ENCODE assay signal across 2 cellular contexts in the genomic region with DNA sequence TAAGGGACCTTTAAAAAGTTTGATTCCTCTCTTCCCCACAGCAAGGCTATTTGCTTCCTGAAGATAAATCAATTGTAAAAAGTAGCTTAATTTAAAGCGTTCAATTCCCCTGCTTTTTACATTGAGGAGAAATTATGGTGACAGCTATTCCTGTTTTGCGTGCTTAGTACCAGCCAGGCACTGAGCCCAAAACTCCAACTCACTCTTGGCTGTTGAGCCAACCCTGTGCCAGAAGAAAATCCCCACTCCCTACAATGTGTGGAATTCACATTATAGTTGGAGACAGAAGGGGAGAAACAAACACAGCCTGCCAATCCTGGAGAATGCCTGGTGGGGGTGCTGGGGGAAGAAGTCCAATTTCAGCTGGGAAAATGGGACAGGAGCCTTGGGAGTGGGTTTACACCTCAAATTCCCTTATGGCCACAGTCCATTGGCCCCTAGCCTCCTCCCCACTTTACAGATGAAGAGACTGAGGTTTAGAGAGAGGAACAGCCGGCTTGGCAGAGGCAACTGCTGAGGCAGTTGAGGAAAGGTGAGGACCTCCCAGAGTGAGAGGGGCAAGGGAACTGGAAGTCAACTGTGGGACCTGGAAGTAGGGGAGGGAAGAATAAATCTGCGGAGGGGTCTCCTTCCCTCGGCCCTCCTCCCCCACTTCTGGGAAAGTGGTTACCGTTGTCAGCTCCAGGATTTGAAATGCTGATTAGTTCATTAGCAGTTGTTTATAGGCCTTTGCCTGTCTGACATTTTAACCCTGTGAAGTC.
A peak's percentile ranks its signal among the peaks of the same experiment; 100 is the strongest.
TF ChIP-seq lines count a peak whose summit lies in the region.

No MANE protein-coding gene starts in this region.

TF ChIP-seq in A549, 52 proteins besides CTCF, POLR2A, EP300 and RAD21:
- TF ChIP-seq, protein P1, sequence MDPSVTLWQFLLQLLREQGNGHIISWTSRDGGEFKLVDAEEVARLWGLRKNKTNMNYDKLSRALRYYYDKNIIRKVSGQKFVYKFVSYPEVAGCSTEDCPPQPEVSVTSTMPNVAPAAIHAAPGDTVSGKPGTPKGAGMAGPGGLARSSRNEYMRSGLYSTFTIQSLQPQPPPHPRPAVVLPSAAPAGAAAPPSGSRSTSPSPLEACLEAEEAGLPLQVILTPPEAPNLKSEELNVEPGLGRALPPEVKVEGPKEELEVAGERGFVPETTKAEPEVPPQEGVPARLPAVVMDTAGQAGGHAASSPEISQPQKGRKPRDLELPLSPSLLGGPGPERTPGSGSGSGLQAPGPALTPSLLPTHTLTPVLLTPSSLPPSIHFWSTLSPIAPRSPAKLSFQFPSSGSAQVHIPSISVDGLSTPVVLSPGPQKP (IDR thresholded peaks at IDR 0.05; ENCODE audit: low read depth, low read length) = no peak
- no peak for TF ChIP-seq SMC3 (IDR thresholded peaks at IDR 0.05)
- TF ChIP-seq, protein P2, sequence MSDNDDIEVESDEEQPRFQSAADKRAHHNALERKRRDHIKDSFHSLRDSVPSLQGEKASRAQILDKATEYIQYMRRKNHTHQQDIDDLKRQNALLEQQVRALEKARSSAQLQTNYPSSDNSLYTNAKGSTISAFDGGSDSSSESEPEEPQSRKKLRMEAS (IDR thresholded peaks at IDR 0.05) = no peak
- TF ChIP-seq FOXS1 (CRISPR knock-in tag; IDR thresholded peaks at IDR 0.05) = no peak
- TF ChIP-seq JUN (IDR thresholded peaks at IDR 0.05) = no peak
- no peak for TF ChIP-seq EHMT2 (IDR thresholded peaks at IDR 0.05; ENCODE audit: low read depth)
- no peak for TF ChIP-seq MYC (IDR thresholded peaks at IDR 0.05; ENCODE audit: borderline replicate concordance, low read length)
- TF ChIP-seq HOXB13 (CRISPR knock-in tag; IDR thresholded peaks at IDR 0.05; ENCODE audit: low read depth) = no peak

TF ChIP-seq in H1, 55 proteins besides CTCF, POLR2A, EP300 and RAD21 (continues in another document):
- TF ChIP-seq GABPA (IDR thresholded peaks at IDR 0.05; ENCODE audit: borderline replicate concordance, insufficient read depth, low read length) = no peak
- TF ChIP-seq ZNF274 (IDR thresholded peaks at IDR 0.05; ENCODE audit: borderline replicate concordance, extremely low read depth, low read length) = no peak
- no peak for TF ChIP-seq MAFK (IDR thresholded peaks at IDR 0.05; ENCODE audit: low read depth, low read length)
- no peak for TF ChIP-seq CBX8 (IDR thresholded peaks at IDR 0.05; ENCODE audit: borderline replicate concordance, low read depth, low read length)
- TF ChIP-seq BRCA1 (IDR thresholded peaks at IDR 0.05; ENCODE audit: low read depth, low read length) = no peak
- TF ChIP-seq YY1 (IDR thresholded peaks at IDR 0.05; ENCODE audit: low read depth, low read length) = peak; percentile 19; the same call in 1 of the 2 replicates
- TF ChIP-seq TAF1 (IDR thresholded peaks at IDR 0.05; ENCODE audit: low read depth, low read length) = no peak
- TF ChIP-seq ASH2L (IDR thresholded peaks at IDR 0.05; ENCODE audit: low read length) = peak; percentile 71
- TF ChIP-seq, protein P3, sequence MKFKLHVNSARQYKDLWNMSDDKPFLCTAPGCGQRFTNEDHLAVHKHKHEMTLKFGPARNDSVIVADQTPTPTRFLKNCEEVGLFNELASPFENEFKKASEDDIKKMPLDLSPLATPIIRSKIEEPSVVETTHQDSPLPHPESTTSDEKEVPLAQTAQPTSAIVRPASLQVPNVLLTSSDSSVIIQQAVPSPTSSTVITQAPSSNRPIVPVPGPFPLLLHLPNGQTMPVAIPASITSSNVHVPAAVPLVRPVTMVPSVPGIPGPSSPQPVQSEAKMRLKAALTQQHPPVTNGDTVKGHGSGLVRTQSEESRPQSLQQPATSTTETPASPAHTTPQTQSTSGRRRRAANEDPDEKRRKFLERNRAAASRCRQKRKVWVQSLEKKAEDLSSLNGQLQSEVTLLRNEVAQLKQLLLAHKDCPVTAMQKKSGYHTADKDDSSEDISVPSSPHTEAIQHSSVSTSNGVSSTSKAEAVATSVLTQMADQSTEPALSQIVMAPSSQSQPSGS (IDR thresholded peaks at IDR 0.05; ENCODE audit: low read length) = peak; percentile 25
- TF ChIP-seq RXRA (IDR thresholded peaks at IDR 0.05; ENCODE audit: insufficient read depth, low read depth, low read length) = no peak
- TF ChIP-seq NANOG (IDR thresholded peaks at IDR 0.05; ENCODE audit: insufficient read depth, low read depth, low read length, poor library complexity, severe bottlenecking) = peak; percentile 47
- TF ChIP-seq, protein P4, sequence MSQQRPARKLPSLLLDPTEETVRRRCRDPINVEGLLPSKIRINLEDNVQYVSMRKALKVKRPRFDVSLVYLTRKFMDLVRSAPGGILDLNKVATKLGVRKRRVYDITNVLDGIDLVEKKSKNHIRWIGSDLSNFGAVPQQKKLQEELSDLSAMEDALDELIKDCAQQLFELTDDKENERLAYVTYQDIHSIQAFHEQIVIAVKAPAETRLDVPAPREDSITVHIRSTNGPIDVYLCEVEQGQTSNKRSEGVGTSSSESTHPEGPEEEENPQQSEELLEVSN (IDR thresholded peaks at IDR 0.05) = no peak
- peak; percentile 64; the same call in 1 of the 2 replicates for TF ChIP-seq SP1 (IDR thresholded peaks at IDR 0.05; ENCODE audit: low read depth, low read length)
- no peak for TF ChIP-seq PHF8 (conservative IDR thresholded peaks at IDR 0.05; ENCODE audit: low read depth, low read length)
- TF ChIP-seq SIX5 (IDR thresholded peaks at IDR 0.05; ENCODE audit: low read depth, low read length) = no peak
- no peak for TF ChIP-seq RNF2 (IDR thresholded peaks at IDR 0.05; ENCODE audit: borderline replicate concordance, low read depth, low read length, missing control alignments, poor library complexity, severe bottlenecking)
- no peak for TF ChIP-seq KDM5A (IDR thresholded peaks at IDR 0.05; ENCODE audit: low read length)
- TF ChIP-seq CBX5 (IDR thresholded peaks at IDR 0.05; ENCODE audit: low read depth, low read length) = no peak
- no peak for TF ChIP-seq BCL11A (IDR thresholded peaks at IDR 0.05; ENCODE audit: low read depth in 2 of 2, low read length in 2 of 2)
- TF ChIP-seq EGR1 (IDR thresholded peaks at IDR 0.05; ENCODE audit: borderline replicate concordance, low read depth, low read length) = peak; percentile 74; the same call in 1 of the 2 replicates
- TF ChIP-seq NRF1 (IDR thresholded peaks at IDR 0.05; ENCODE audit: low read depth, low read length) = no peak
- TF ChIP-seq EZH2 (IDR thresholded peaks at IDR 0.05; ENCODE audit: low read depth, low read length, severe bottlenecking) = no peak
- no peak for TF ChIP-seq TCF12 (IDR thresholded peaks at IDR 0.05; ENCODE audit: low read depth, low read length)
- TF ChIP-seq TAF7 (optimal IDR thresholded peaks at IDR 0.05; ENCODE audit: borderline replicate concordance, low read depth, low read length) = no peak
- TF ChIP-seq SRF (IDR thresholded peaks at IDR 0.05; ENCODE audit: low read depth, low read length) = no peak
- TF ChIP-seq, protein P5, sequence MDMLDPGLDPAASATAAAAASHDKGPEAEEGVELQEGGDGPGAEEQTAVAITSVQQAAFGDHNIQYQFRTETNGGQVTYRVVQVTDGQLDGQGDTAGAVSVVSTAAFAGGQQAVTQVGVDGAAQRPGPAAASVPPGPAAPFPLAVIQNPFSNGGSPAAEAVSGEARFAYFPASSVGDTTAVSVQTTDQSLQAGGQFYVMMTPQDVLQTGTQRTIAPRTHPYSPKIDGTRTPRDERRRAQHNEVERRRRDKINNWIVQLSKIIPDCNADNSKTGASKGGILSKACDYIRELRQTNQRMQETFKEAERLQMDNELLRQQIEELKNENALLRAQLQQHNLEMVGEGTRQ (IDR thresholded peaks at IDR 0.05; ENCODE audit: low read length) = no peak
- no peak for TF ChIP-seq SP2 (IDR thresholded peaks at IDR 0.05; ENCODE audit: low read length)
- no peak for TF ChIP-seq SIRT6 (IDR thresholded peaks at IDR 0.05; ENCODE audit: low read length)
- TF ChIP-seq CEBPB (IDR thresholded peaks at IDR 0.05; ENCODE audit: low read depth, low read length) = no peak
- no peak for TF ChIP-seq SAP30 (IDR thresholded peaks at IDR 0.05; ENCODE audit: insufficient read depth, insufficient replicate concordance, low read length)
- TF ChIP-seq, protein P2 (IDR thresholded peaks at IDR 0.05) = 0 out of 2 replicates have a peak, but pooled peaks have one; percentile 5
- no peak; the same call in 1 of the 2 replicates for TF ChIP-seq POU5F1 (IDR thresholded peaks at IDR 0.05; ENCODE audit: low read depth, low read length)
- TF ChIP-seq, protein P6, sequence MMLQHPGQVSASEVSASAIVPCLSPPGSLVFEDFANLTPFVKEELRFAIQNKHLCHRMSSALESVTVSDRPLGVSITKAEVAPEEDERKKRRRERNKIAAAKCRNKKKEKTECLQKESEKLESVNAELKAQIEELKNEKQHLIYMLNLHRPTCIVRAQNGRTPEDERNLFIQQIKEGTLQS (IDR thresholded peaks at IDR 0.05; ENCODE audit: insufficient read depth, low read depth, low read length) = no peak
- TF ChIP-seq CTBP2 (IDR thresholded peaks at IDR 0.05; ENCODE audit: borderline replicate concordance, insufficient read depth, insufficient read length, low read length) = no peak
- TF ChIP-seq RBBP5 (IDR thresholded peaks at IDR 0.05; ENCODE audit: borderline replicate concordance, low read depth, low read length) = no peak
- TF ChIP-seq, protein P7, sequence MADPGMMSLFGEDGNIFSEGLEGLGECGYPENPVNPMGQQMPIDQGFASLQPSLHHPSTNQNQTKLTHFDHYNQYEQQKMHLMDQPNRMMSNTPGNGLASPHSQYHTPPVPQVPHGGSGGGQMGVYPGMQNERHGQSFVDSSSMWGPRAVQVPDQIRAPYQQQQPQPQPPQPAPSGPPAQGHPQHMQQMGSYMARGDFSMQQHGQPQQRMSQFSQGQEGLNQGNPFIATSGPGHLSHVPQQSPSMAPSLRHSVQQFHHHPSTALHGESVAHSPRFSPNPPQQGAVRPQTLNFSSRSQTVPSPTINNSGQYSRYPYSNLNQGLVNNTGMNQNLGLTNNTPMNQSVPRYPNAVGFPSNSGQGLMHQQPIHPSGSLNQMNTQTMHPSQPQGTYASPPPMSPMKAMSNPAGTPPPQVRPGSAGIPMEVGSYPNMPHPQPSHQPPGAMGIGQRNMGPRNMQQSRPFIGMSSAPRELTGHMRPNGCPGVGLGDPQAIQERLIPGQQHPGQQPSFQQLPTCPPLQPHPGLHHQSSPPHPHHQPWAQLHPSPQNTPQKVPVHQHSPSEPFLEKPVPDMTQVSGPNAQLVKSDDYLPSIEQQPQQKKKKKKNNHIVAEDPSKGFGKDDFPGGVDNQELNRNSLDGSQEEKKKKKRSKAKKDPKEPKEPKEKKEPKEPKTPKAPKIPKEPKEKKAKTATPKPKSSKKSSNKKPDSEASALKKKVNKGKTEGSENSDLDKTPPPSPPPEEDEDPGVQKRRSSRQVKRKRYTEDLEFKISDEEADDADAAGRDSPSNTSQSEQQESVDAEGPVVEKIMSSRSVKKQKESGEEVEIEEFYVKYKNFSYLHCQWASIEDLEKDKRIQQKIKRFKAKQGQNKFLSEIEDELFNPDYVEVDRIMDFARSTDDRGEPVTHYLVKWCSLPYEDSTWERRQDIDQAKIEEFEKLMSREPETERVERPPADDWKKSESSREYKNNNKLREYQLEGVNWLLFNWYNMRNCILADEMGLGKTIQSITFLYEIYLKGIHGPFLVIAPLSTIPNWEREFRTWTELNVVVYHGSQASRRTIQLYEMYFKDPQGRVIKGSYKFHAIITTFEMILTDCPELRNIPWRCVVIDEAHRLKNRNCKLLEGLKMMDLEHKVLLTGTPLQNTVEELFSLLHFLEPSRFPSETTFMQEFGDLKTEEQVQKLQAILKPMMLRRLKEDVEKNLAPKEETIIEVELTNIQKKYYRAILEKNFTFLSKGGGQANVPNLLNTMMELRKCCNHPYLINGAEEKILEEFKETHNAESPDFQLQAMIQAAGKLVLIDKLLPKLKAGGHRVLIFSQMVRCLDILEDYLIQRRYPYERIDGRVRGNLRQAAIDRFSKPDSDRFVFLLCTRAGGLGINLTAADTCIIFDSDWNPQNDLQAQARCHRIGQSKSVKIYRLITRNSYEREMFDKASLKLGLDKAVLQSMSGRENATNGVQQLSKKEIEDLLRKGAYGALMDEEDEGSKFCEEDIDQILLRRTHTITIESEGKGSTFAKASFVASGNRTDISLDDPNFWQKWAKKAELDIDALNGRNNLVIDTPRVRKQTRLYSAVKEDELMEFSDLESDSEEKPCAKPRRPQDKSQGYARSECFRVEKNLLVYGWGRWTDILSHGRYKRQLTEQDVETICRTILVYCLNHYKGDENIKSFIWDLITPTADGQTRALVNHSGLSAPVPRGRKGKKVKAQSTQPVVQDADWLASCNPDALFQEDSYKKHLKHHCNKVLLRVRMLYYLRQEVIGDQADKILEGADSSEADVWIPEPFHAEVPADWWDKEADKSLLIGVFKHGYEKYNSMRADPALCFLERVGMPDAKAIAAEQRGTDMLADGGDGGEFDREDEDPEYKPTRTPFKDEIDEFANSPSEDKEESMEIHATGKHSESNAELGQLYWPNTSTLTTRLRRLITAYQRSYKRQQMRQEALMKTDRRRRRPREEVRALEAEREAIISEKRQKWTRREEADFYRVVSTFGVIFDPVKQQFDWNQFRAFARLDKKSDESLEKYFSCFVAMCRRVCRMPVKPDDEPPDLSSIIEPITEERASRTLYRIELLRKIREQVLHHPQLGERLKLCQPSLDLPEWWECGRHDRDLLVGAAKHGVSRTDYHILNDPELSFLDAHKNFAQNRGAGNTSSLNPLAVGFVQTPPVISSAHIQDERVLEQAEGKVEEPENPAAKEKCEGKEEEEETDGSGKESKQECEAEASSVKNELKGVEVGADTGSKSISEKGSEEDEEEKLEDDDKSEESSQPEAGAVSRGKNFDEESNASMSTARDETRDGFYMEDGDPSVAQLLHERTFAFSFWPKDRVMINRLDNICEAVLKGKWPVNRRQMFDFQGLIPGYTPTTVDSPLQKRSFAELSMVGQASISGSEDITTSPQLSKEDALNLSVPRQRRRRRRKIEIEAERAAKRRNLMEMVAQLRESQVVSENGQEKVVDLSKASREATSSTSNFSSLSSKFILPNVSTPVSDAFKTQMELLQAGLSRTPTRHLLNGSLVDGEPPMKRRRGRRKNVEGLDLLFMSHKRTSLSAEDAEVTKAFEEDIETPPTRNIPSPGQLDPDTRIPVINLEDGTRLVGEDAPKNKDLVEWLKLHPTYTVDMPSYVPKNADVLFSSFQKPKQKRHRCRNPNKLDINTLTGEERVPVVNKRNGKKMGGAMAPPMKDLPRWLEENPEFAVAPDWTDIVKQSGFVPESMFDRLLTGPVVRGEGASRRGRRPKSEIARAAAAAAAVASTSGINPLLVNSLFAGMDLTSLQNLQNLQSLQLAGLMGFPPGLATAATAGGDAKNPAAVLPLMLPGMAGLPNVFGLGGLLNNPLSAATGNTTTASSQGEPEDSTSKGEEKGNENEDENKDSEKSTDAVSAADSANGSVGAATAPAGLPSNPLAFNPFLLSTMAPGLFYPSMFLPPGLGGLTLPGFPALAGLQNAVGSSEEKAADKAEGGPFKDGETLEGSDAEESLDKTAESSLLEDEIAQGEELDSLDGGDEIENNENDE (IDR thresholded peaks at IDR 0.05; ENCODE audit: insufficient replicate concordance, low read length) = no peak
- no peak for TF ChIP-seq RFX5 (IDR thresholded peaks at IDR 0.05; ENCODE audit: borderline replicate concordance, low read depth, low read length)
- TF ChIP-seq TBP (IDR thresholded peaks at IDR 0.05; ENCODE audit: low read depth, low read length) = 0 out of 2 replicates have a peak, but pooled peaks have one; percentile 22
- no peak; the same call in 1 of the 2 replicates for TF ChIP-seq JUND (IDR thresholded peaks at IDR 0.05; ENCODE audit: low read length)
- TF ChIP-seq BACH1 (IDR thresholded peaks at IDR 0.05; ENCODE audit: low read length) = no peak
- no peak for TF ChIP-seq CREB1 (IDR thresholded peaks at IDR 0.05)
- no peak for TF ChIP-seq CHD1 (IDR thresholded peaks at IDR 0.05; ENCODE audit: low read depth, low read length)
- no peak for TF ChIP-seq HDAC6 (IDR thresholded peaks at IDR 0.05; ENCODE audit: low read depth, low read length)
- TF ChIP-seq CHD2 (IDR thresholded peaks at IDR 0.05; ENCODE audit: low read length) = no peak
